27 cellular contexts compared by ENCODE assay signal in the genomic region with DNA sequence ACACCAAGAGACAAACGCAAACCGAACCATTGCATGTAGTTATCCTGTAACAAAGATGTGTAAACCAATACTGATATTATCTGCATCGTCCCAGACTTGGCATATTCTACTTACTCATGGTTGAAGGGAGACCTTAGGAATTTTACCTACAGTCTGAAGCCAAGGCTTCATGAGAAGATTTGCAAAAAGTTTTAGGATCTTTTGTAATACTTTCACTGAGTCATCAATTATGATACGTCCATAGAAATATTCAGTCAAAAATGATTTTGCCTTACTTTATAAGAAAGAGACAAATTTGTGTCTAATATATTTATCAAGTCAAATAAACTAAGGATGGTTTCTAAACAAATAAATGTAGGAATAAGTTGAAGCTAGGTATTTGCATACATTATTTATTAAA.
DNase-seq lines count a peak whose midpoint lies in the region; ATAC-seq, FAIRE-seq and TF ChIP-seq lines count a peak whose summit lies in the region.
"Had no signal": no experiment of that assay in that cellular context is flagged by ENCODE, and none has a peak within 500 bp of the region (broad histone marks: within the 10 kb centered on the region; RNA-seq: fewer than 3 reads in every experiment).

No MANE protein-coding gene starts in this region.

- no peaks in the 10 kb centered on the region for H3K9me1 ChIP-seq in IMR-90 (ENCODE audit: insufficient read depth, low read length)

- H2BK120ac ChIP-seq in IMR-90 (ENCODE audit: low read depth, low read length), result no peak overlapping the region

- no peak overlapping the region for H2AK5ac ChIP-seq in IMR-90 (ENCODE audit: low read depth, low read length)

- BruUV-seq in MCF 10A (replicated peaks; lab: Mats Ljungman, UMichigan), result no TSS peak
- BruUV-seq in IMR-90 (replicated peaks; lab: Mats Ljungman, UMichigan), result no TSS peak

- H4K91ac ChIP-seq in IMR-90 (ENCODE audit: insufficient read depth, low read depth, low read length), result no peak overlapping the region

- no peaks in the 10 kb centered on the region for H3K27me3 ChIP-seq in breast epithelium
- H3K27me3 ChIP-seq in IMR-90 (ENCODE audit: control insufficient read depth, insufficient read depth, low read length), result no peaks in the 10 kb centered on the region
- H3K27me3 ChIP-seq: BE2C; BLaER1 treated with 17β-estradiol and CSF1 and Interleukin-3, amounts not matched to agents 10 nM and 100 nM had no signal

- H3K36me3 Mint-ChIP-seq in MCF 10A (ENCODE audit: insufficient read depth, unreplicated experiment), result no peaks in the 10 kb centered on the region
- H3K36me3 Mint-ChIP-seq: CD14-positive monocyte; CD8-positive, alpha-beta memory T cell had no signal

- peak; percentile 15 for FAIRE-seq in frontal cortex (lab: Jason Lieb, UNC)
- FAIRE-seq: A204.1, D721Med, GM12878, H1 had no signal

- H2BK5ac ChIP-seq in IMR-90 (ENCODE audit: low read depth, low read length, poor library complexity, severe bottlenecking), result no peak overlapping the region

- no peak overlapping the region for H3K23ac ChIP-seq in IMR-90 (ENCODE audit: low read depth, low read length)

- ATAC-seq in IMR-90 (ENCODE audit: low read depth) (no peak), GM21529 (IDR thresholded peaks at IDR 0.05; ENCODE audit: unreplicated experiment) (no peak), GM18907 (IDR thresholded peaks at IDR 0.05; ENCODE audit: unreplicated experiment) (no peak)
- ATAC-seq: GM12878 had no signal

- H3K4me3 ChIP-seq in breast epithelium, result no peak overlapping the region
- no peak overlapping the region for H3K4me3 ChIP-seq in IMR-90 (ENCODE audit: insufficient read depth, low read depth, low read length)
- H3K4me3 ChIP-seq: BLaER1 treated with 17β-estradiol and CSF1 and Interleukin-3, amounts not matched to agents 10 nM and 100 nM; GM12878; GM23248 had no signal

- TF ChIP-seq CTCF in MCF 10A (IDR thresholded peaks at IDR 0.05; ENCODE audit: unreplicated experiment) (no peak), breast epithelium (IDR thresholded peaks at IDR 0.05) (no peak), IMR-90 (conservative IDR thresholded peaks at IDR 0.05; ENCODE audit: low read depth, low read length) (no peak)

- POLR2A ChIA-PET in MCF 10A (lab: Yijun Ruan, JAX) (interaction anchor here (0.5 to 0.6 kb wide), 2 partner anchors 259 to 271 kb away, joined by 3 to 5 read pairs; no protein-coding TSS in a partner anchor), IMR-90 (lab: Charles Lee; ENCODE audit: unreplicated experiment) (no interaction called here)

- H3K9ac ChIP-seq in IMR-90 (ENCODE audit: low read depth, low read length), result no peak overlapping the region
- H3K9ac ChIP-seq: BLaER1 treated with 17β-estradiol and CSF1 and Interleukin-3, amounts not matched to agents 10 nM and 100 nM; GM23248 had no signal

- no peak overlapping the region for H3K14ac ChIP-seq in IMR-90 (replicated peaks; ENCODE audit: low read depth, low read length)

- no peaks in the 10 kb centered on the region for H4K20me1 ChIP-seq in IMR-90 (ENCODE audit: insufficient read depth, low read length)
- H4K20me1 ChIP-seq: BLaER1 treated with 17β-estradiol and CSF1 and Interleukin-3, amounts not matched to agents 10 nM and 100 nM had no signal

- H3K9me3 ChIP-seq in breast epithelium, result no peaks in the 10 kb centered on the region
- no peaks in the 10 kb centered on the region for H3K9me3 ChIP-seq in IMR-90 (ENCODE audit: control insufficient read depth, insufficient read depth, low read length)
- H3K9me3 ChIP-seq: BE2C had no signal

- TF ChIP-seq POLR2A in breast epithelium (IDR thresholded peaks at IDR 0.05) (no peak), IMR-90 (IDR thresholded peaks at IDR 0.05; ENCODE audit: low read depth, low read length) (no peak)

- H3K9me3 Mint-ChIP-seq in MCF 10A (ENCODE audit: unreplicated experiment), result no peaks in the 10 kb centered on the region

- H2BK20ac ChIP-seq in IMR-90 (ENCODE audit: low read depth, low read length), result no peak overlapping the region

- no peaks in the 10 kb centered on the region for H3K79me1 ChIP-seq in IMR-90 (ENCODE audit: low read depth in 1 of 2, low read length in 2 of 2)

- no peak overlapping the region for H3K4ac ChIP-seq in IMR-90 (ENCODE audit: low read depth, low read length)

- H3K27ac Mint-ChIP-seq in MCF 10A (ENCODE audit: low read depth, unreplicated experiment), result no peak overlapping the region
- H3K27ac Mint-ChIP-seq: CD14-positive monocyte; CD4-positive, alpha-beta T cell; CD8-positive, alpha-beta memory T cell had no signal

- H4K5ac ChIP-seq in IMR-90 (ENCODE audit: low read depth, low read length), result no peak overlapping the region

- no peak overlapping the region for H3K27ac ChIP-seq in breast epithelium
- H3K27ac ChIP-seq in IMR-90 (ENCODE audit: insufficient read depth, low read length), result no peak overlapping the region
- H3K27ac ChIP-seq: 22Rv1; BLaER1 treated with 17β-estradiol and CSF1 and Interleukin-3, amounts not matched to agents 10 nM and 100 nM; GM23248 had no signal

- in situ Hi-C loops in IMR-90 (cut with MboI; ENCODE audit: low sequenced_read_pairs), result no loop called here

- CTCF ChIA-PET in MCF 10A (lab: Yijun Ruan, JAX) (no interaction called here), IMR-90 (lab: Yijun Ruan, JAX) (no interaction called here)

- intact Hi-C loops in MCF 10A (cut with micrococcal nuclease) (no loop called here), breast epithelium (cut with DNase I; ENCODE audit: low total_unique reads) (no loop called here), IMR-90 (cut with micrococcal nuclease) (no loop called here)

- no peak for TF ChIP-seq RAD21 in IMR-90 (IDR thresholded peaks at IDR 0.05; ENCODE audit: low read length)

- no peak overlapping the region for H3K4me3 Mint-ChIP-seq in MCF 10A (ENCODE audit: unreplicated experiment)
- H3K4me3 Mint-ChIP-seq: CD14-positive monocyte; CD4-positive, alpha-beta T cell; CD8-positive, alpha-beta memory T cell had no signal

- no peak overlapping the region for H2BK15ac ChIP-seq in IMR-90 (ENCODE audit: low read depth, low read length)

- no peak overlapping the region for H4K8ac ChIP-seq in IMR-90 (ENCODE audit: low read depth in 2 of 2, low read length in 2 of 2)

- DNase-seq in MCF 10A (ENCODE audit: unreplicated experiment) (peak; percentile 18), breast epithelium (ENCODE audit: low spot score in 2 of 2) (no peak), IMR-90 (no peak), fibroblast of gingiva (ENCODE audit: low read depth) (peak; percentile 1), frontal cortex (ENCODE audit: low spot score in 2 of 2) (no peak)
- DNase-seq in activated CD4-positive, alpha-beta T cell treated with anti-CD3 and anti-CD28 coated beads, Interleukin-2, amount 50 U/mL, for 4 hours, result no peak
- DNase-seq: ACHN; AML-193; BE2C; CD4-positive, alpha-beta T cell; CD8-positive, alpha-beta memory T cell; DMS 273 treated with DMSO at 0.1 percent for 48 hours; DMS79; EL; GDM1; GM23248; H7; HCEC 1CT had no signal

- H3K4me1 Mint-ChIP-seq in MCF 10A (ENCODE audit: insufficient read depth, unreplicated experiment), result no peaks in the 10 kb centered on the region
- H3K4me1 Mint-ChIP-seq: CD14-positive monocyte; CD8-positive, alpha-beta memory T cell had no signal

- no peak overlapping the region for H3K4me2 ChIP-seq in IMR-90 (ENCODE audit: low read depth, low read length)
- H3K4me2 ChIP-seq: BLaER1 treated with 17β-estradiol and CSF1 and Interleukin-3, amounts not matched to agents 10 nM and 100 nM had no signal

- H3K4me1 ChIP-seq in breast epithelium, result no peaks in the 10 kb centered on the region
- no peaks in the 10 kb centered on the region for H3K4me1 ChIP-seq in IMR-90 (ENCODE audit: control insufficient read depth, insufficient read depth, low read length)
- H3K4me1 ChIP-seq: BE2C; BLaER1 treated with 17β-estradiol and CSF1 and Interleukin-3, amounts not matched to agents 10 nM and 100 nM had no signal

- no peak overlapping the region for H3K18ac ChIP-seq in IMR-90 (ENCODE audit: low read depth, low read length)

- H3K36me3 ChIP-seq in breast epithelium, result no peaks in the 10 kb centered on the region
- no peaks in the 10 kb centered on the region for H3K36me3 ChIP-seq in IMR-90 (ENCODE audit: control insufficient read depth, insufficient read depth, low read length)
- H3K36me3 ChIP-seq: BE2C; BLaER1 treated with 17β-estradiol and CSF1 and Interleukin-3, amounts not matched to agents 10 nM and 100 nM had no signal

- no peaks in the 10 kb centered on the region for H3K27me3 Mint-ChIP-seq in MCF 10A (ENCODE audit: insufficient read depth, unreplicated experiment)
- H3K27me3 Mint-ChIP-seq: CD4-positive, alpha-beta T cell; CD8-positive, alpha-beta memory T cell had no signal

- no peak overlapping the region for H2AFZ ChIP-seq in IMR-90 (replicated peaks; ENCODE audit: low read length, poor library complexity)
- H2AFZ ChIP-seq: GM23248 had no signal

- no CpG with 5 or more reads among the region's 4 CpGs for WGBS in IMR-90 (ENCODE audit: extremely low coverage in 2 of 2, insufficient read length in 1 of 2), 2 experiments

- H2AK9ac ChIP-seq in IMR-90 (replicated peaks; ENCODE audit: low read depth, low read length, poor library complexity), result no peak overlapping the region

- H3K56ac ChIP-seq in IMR-90 (ENCODE audit: extremely low read depth, insufficient read depth, low read length), result no peak overlapping the region

- dilution Hi-C loops in IMR-90 (cut with HindIII; ENCODE audit: low sequenced_read_pairs, unreplicated experiment), result no loop called here

TF ChIP-seq in IMR-90, 13 proteins besides CTCF, POLR2A, EP300 and RAD21:
- TF ChIP-seq CHD1 (IDR thresholded peaks at IDR 0.05; ENCODE audit: low read depth, low read length), result no peak
- no peak for TF ChIP-seq NFE2L2 (IDR thresholded peaks at IDR 0.05; ENCODE audit: low read depth, low read length)
- peak; percentile 48 for TF ChIP-seq MAFK (IDR thresholded peaks at IDR 0.05; ENCODE audit: low read depth, low read length)

Comparison
In these comparisons a context has a peak if more than half of its experiments do, and no peak if none do; other contexts are left out.
1. DNase-seq: peak in MCF 10A (single experiment) and fibroblast of gingiva (single experiment); none in breast epithelium (0 of 2), IMR-90 (single experiment), frontal cortex (0 of 2) and activated CD4-positive, alpha-beta T cell treated with anti-CD3 and anti-CD28 coated beads, Interleukin-2, amount 50 U/mL, for 4 hours (0 of 2).